ENCODE assay signal across 1 cellular context in genomic region chr20:50728981-50729874, GRCh38.
TF ChIP-seq lines count a peak whose summit lies in the region.

No MANE protein-coding gene starts in this region.

TF ChIP-seq in HepG2, 621 proteins besides CTCF, POLR2A, EP300 and RAD21 (continued from another document):
- TF ChIP-seq SAFB2 (CRISPR knock-in tag; IDR thresholded peaks at IDR 0.05; ENCODE audit: borderline replicate concordance, low read depth) = no peak
